14 cellular contexts compared by ENCODE assay signal in the genomic region with DNA sequence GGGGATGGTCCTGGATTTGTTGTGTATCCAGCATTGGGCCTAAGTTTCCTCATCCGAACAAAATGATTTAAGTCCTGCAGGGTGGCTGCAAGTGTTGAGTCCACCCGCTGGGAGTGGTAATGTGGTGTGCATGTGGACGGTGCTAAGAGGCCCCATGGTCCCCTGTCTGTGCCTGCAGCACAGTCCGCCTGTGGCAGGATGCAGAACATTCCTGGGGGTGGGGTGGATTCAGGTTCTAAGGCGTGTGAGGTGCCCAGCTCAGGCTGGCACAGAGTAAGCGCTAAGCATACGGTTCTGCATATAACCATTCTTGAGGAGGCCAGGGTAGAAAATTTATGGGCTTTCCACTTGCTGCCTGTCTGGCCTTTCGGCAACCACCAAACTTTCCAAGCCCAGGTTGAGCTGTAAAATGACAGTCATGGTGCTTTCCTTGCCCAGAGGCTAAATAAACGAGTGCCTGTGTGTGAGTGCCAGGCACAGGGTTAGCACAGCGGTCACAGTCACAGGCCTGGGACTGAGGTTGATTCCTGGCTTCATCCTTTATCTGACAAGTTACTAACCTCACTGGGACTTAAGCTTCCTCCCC. TPM values are rescaled to one million over a fixed set of nuclear protein-coding genes. Genes with fewer than 3 reads are reported as not detected.
DNase-seq lines count a peak whose midpoint lies in the region; ATAC-seq and TF ChIP-seq lines count a peak whose summit lies in the region.
"Had no signal": no experiment of that assay in that cellular context is flagged by ENCODE, and none has a peak within 500 bp of the region (broad histone marks: within the 10 kb centered on the region; RNA-seq: fewer than 3 reads in every experiment).

No MANE protein-coding gene starts in this region.

- POLR2A ChIA-PET in CD4-positive, alpha-beta T cell (lab: Charles Lee) = interaction anchor here (0.6 to 1.3 kb wide), 3 partner anchors 25 to 146 kb away, joined by 3 to 4 read pairs (median 3); no protein-coding TSS in a partner anchor
- POLR2A ChIA-PET in activated CD4-positive, alpha-beta memory T cell treated with anti-CD3 and anti-CD28 coated beads for 36 hours (lab: Charles Lee) = no interaction called here

- no peaks in the 10 kb centered on the region for H3K27me3 ChIP-seq in CD4-positive, alpha-beta T cell (ENCODE audit: control insufficient read depth, insufficient read depth, low read length)

- intact Hi-C loops in CD4-positive, alpha-beta T cell (cut with DNase I, micrococcal nuclease) = loop anchor here in 1 of 2 experiments (5.0 kb wide), 1 partner anchor 246 kb away; a partner anchor contains a TSS
- intact Hi-C loops in Calu3 (cut with micrococcal nuclease; ENCODE audit: unreplicated experiment) = no loop called here
- intact Hi-C loops in activated CD4-positive, alpha-beta memory T cell treated with anti-CD3 and anti-CD28 coated beads for 36 hours (cut with micrococcal nuclease) = loop anchor here (10.0 kb wide), 1 partner anchor 113 kb away; a partner anchor contains a TSS

- peaks cover 66% of the 10 kb centered on the region for H3K4me1 Mint-ChIP-seq in CD4-positive, alpha-beta T cell (ENCODE audit: low read depth)
- peaks cover 40% of the 10 kb centered on the region for H3K4me1 Mint-ChIP-seq in Calu3 (ENCODE audit: low read depth, unreplicated experiment)
- H3K4me1 Mint-ChIP-seq in activated CD4-positive, alpha-beta memory T cell treated with anti-CD3 and anti-CD28 coated beads for 36 hours (ENCODE audit: low read depth) = peaks cover 46% of the 10 kb centered on the region

- no peak for TF ChIP-seq CTCF in CD4-positive, alpha-beta T cell (IDR thresholded peaks at IDR 0.05)
- no peak for TF ChIP-seq CTCF in Calu3 (IDR thresholded peaks at IDR 0.05; ENCODE audit: unreplicated experiment)

- no peaks in the 10 kb centered on the region for H3K9me3 ChIP-seq in CD4-positive, alpha-beta T cell (ENCODE audit: control insufficient read depth, low read length)

- CTCF ChIA-PET in CD4-positive, alpha-beta T cell (lab: Charles Lee) = interaction anchor here (1.1 kb wide), 1 partner anchor 15 kb away, joined by 3 read pairs; no protein-coding TSS in a partner anchor
- CTCF ChIA-PET in Calu3 (lab: Charles Lee) = interaction anchor here (0.9 kb wide), 1 partner anchor 10 kb away, joined by 3 read pairs; no protein-coding TSS in a partner anchor
- CTCF ChIA-PET in activated CD4-positive, alpha-beta memory T cell treated with anti-CD3 and anti-CD28 coated beads for 36 hours (lab: Charles Lee) = interaction anchor here (7.8 kb wide), 1 partner anchor 145 kb away, joined by 153 read pairs; no protein-coding TSS in a partner anchor

- H3K27ac Mint-ChIP-seq in CD4-positive, alpha-beta T cell = peak overlapping the region; percentile 40
- H3K27ac Mint-ChIP-seq in Calu3 (ENCODE audit: unreplicated experiment) = peak overlapping the region; percentile 10
- peak overlapping the region; percentile 28 for H3K27ac Mint-ChIP-seq in activated CD4-positive, alpha-beta memory T cell treated with anti-CD3 and anti-CD28 coated beads for 36 hours

- H3K27me3 Mint-ChIP-seq in CD4-positive, alpha-beta T cell = no peaks in the 10 kb centered on the region
- H3K27me3 Mint-ChIP-seq in Calu3 (ENCODE audit: unreplicated experiment) = no peaks in the 10 kb centered on the region
- no peaks in the 10 kb centered on the region for H3K27me3 Mint-ChIP-seq in activated CD4-positive, alpha-beta memory T cell treated with anti-CD3 and anti-CD28 coated beads for 36 hours

- no peak overlapping the region for H3K4me3 Mint-ChIP-seq in CD4-positive, alpha-beta T cell
- no peak overlapping the region for H3K4me3 Mint-ChIP-seq in Calu3 (ENCODE audit: low read depth, unreplicated experiment)
- no peak overlapping the region for H3K4me3 Mint-ChIP-seq in activated CD4-positive, alpha-beta memory T cell treated with anti-CD3 and anti-CD28 coated beads for 36 hours
- H3K4me3 Mint-ChIP-seq: CD14-positive monocyte had no signal

- ATAC-seq in CD4-positive, alpha-beta T cell (ENCODE audit: poor library complexity) = no peak
- ATAC-seq in HG03354 (IDR thresholded peaks at IDR 0.05; ENCODE audit: poor library complexity, severe bottlenecking, unreplicated experiment) (no peak), HG02588 (IDR thresholded peaks at IDR 0.05; ENCODE audit: unreplicated experiment) (no peak), GM18909 (IDR thresholded peaks at IDR 0.05; ENCODE audit: poor library complexity, unreplicated experiment) (no peak)

- H3K27ac ChIP-seq in CD4-positive, alpha-beta T cell (ENCODE audit: low read depth, low read length) = no peak overlapping the region

- DNase-seq in CD4-positive, alpha-beta T cell = no peak
- DNase-seq in Calu3 (no peak), mesenteric fat pad (ENCODE audit: low spot score) (peak; percentile 55), NCI-H1930 (lab: John Stamatoyannopoulos, UW) (no peak)
- no peak for DNase-seq in activated CD4-positive, alpha-beta memory T cell treated with anti-CD3 and anti-CD28 coated beads for 36 hours
- DNase-seq: activated CD4-positive, alpha-beta T cell treated with anti-CD3 and anti-CD28 coated beads, Interleukin-2, amount 50 U/mL, for 4 hours; activated naive CD4-positive, alpha-beta T cell; caudate nucleus; kidney; NCI-H526 treated with DMSO at 0.1 percent for 48 hours had no signal

- BruUV-seq in Calu3 (replicated peaks; lab: Mats Ljungman, UMichigan) = no TSS peak

- H3K36me3 Mint-ChIP-seq in CD4-positive, alpha-beta T cell (ENCODE audit: low read depth) = peaks cover 84% of the 10 kb centered on the region
- peaks cover 97% of the 10 kb centered on the region for H3K36me3 Mint-ChIP-seq in Calu3 (ENCODE audit: insufficient read depth, unreplicated experiment)
- H3K36me3 Mint-ChIP-seq in activated CD4-positive, alpha-beta memory T cell treated with anti-CD3 and anti-CD28 coated beads for 36 hours = peaks cover 58% of the 10 kb centered on the region

- no peaks in the 10 kb centered on the region for H3K9me3 Mint-ChIP-seq in CD4-positive, alpha-beta T cell
- no peaks in the 10 kb centered on the region for H3K9me3 Mint-ChIP-seq in Calu3 (ENCODE audit: low read depth, unreplicated experiment)
- no peaks in the 10 kb centered on the region for H3K9me3 Mint-ChIP-seq in activated CD4-positive, alpha-beta memory T cell treated with anti-CD3 and anti-CD28 coated beads for 36 hours
- H3K9me3 Mint-ChIP-seq: CD14-positive monocyte had no signal

RNA-seq across cellular contexts. Expression of a gene that starts 30.7 kb away (rescaled TPM):
- 10 to 100 TPM; 78.6 to 80.9 TPM for total RNA-seq in CD4-positive, alpha-beta T cell
- 163 and 183 TPM in 2 replicates for total RNA-seq in Calu3 (2022)
- total RNA-seq in activated CD4-positive, alpha-beta memory T cell treated with anti-CD3 and anti-CD28 coated beads for 36 hours = 10 to 100 TPM; 67.6 to 73.6 TPM
- 16.3 TPM for total RNA-seq in mesenteric fat pad
